ENCODE assay signal across 26 cellular contexts in the genomic region with DNA sequence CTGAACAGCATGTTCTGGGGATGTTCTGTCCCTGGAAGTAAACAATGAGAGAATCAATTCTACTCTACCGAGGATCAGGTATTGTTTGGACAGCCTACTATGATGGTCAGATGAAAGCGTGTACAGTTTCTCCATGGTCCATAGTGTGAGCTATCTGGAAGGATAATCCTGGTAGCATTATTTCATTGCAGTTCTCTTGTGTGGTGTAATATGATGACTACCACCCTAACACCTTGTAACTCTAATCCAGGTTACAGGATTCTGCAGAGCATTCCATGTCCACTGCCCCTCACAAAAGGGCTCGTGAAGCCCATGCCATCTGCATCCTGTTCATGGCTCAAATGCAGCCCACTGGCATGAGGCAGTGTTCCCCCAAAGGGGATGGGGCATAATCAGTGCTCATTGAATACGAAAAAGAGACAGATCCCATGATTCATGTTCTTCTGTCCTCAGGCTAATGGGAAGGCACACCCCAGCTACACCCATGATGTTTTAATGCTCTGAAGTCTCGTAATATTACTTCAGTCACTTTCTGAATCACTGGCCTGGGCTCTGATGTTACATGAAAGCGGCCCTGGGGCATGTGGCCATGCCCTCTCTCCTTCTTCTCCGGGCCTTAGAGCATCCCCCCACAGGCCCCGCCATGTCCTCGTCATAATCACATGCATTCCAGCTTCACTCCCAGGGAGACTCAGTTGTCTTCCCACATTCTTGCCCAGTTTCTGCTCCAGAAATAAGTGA.
DNase-seq lines count a peak whose midpoint lies in the region; ATAC-seq and TF ChIP-seq lines count a peak whose summit lies in the region.
"Had no signal": no experiment of that assay in that cellular context is flagged by ENCODE, and none has a peak within 500 bp of the region (broad histone marks: within the 10 kb centered on the region; RNA-seq: fewer than 3 reads in every experiment).

No MANE protein-coding gene starts in this region.

- H3K4me3 ChIP-seq in breast epithelium (no peak overlapping the region), lower leg skin (ENCODE audit: low read depth, poor library complexity, severe bottlenecking) (no peak overlapping the region)
- H3K4me3 ChIP-seq: BLaER1 treated with 17β-estradiol and CSF1 and Interleukin-3, amounts not matched to agents 10 nM and 100 nM; Peyer's patch had no signal

- TF ChIP-seq POLR2A in breast epithelium (IDR thresholded peaks at IDR 0.05) (no peak), lower leg skin (IDR thresholded peaks at IDR 0.05) (no peak)

- no peaks in the 10 kb centered on the region for H3K27me3 ChIP-seq in breast epithelium
- H3K27me3 ChIP-seq: BLaER1 treated with 17β-estradiol and CSF1 and Interleukin-3, amounts not matched to agents 10 nM and 100 nM; Peyer's patch had no signal

- intact Hi-C loops in MCF 10A (cut with micrococcal nuclease), result no loop called here
- intact Hi-C loops in breast epithelium (cut with DNase I; ENCODE audit: low total_unique reads), result no loop called here
- intact Hi-C loops in lower leg skin (cut with DNase I; ENCODE audit: low total_unique reads), result no loop called here

- no peak overlapping the region for H3K4me3 Mint-ChIP-seq in MCF 10A (ENCODE audit: unreplicated experiment)
- H3K4me3 Mint-ChIP-seq in type B pancreatic cell, result peak overlapping the region; percentile 66
- H3K4me3 Mint-ChIP-seq: CD4-positive, alpha-beta memory T cell; HFFc6 had no signal

- H3K9me3 Mint-ChIP-seq in MCF 10A (ENCODE audit: unreplicated experiment) (no peaks in the 10 kb centered on the region), type B pancreatic cell (peaks cover 4% of the 10 kb centered on the region)
- H3K9me3 Mint-ChIP-seq: HFFc6 had no signal

- BruUV-seq in MCF 10A (replicated peaks; lab: Mats Ljungman, UMichigan), result no TSS peak

- H3K27ac Mint-ChIP-seq in MCF 10A (ENCODE audit: low read depth, unreplicated experiment) (peak overlapping the region; percentile 75), type B pancreatic cell (peak overlapping the region; percentile 61)
- H3K27ac Mint-ChIP-seq: CD4-positive, alpha-beta memory T cell; HFFc6 had no signal

- no peaks in the 10 kb centered on the region for H3K36me3 ChIP-seq in breast epithelium
- H3K36me3 ChIP-seq: BLaER1 treated with 17β-estradiol and CSF1 and Interleukin-3, amounts not matched to agents 10 nM and 100 nM; Peyer's patch had no signal

- POLR2A ChIA-PET in MCF 10A (lab: Yijun Ruan, JAX), result interaction anchor here (0.6 to 3.4 kb wide), 24 partner anchors 7 to 698 kb away, joined by 3 to 46 read pairs (median 5); partner anchors contain the start of gene USPL1

- no peaks in the 10 kb centered on the region for H3K4me1 ChIP-seq in breast epithelium
- H3K4me1 ChIP-seq: Peyer's patch had no signal

- H3K36me3 Mint-ChIP-seq in MCF 10A (ENCODE audit: insufficient read depth, unreplicated experiment), result no peaks in the 10 kb centered on the region
- no peaks in the 10 kb centered on the region for H3K36me3 Mint-ChIP-seq in type B pancreatic cell
- H3K36me3 Mint-ChIP-seq: CD4-positive, alpha-beta memory T cell had no signal

- H3K4me1 Mint-ChIP-seq in MCF 10A (ENCODE audit: insufficient read depth, unreplicated experiment) (peaks cover 39% of the 10 kb centered on the region), type B pancreatic cell (ENCODE audit: unreplicated experiment) (peaks cover 28% of the 10 kb centered on the region)

- H3K27ac ChIP-seq in breast epithelium, result no peak overlapping the region
- H3K27ac ChIP-seq: 22Rv1; BLaER1 treated with 17β-estradiol and CSF1 and Interleukin-3, amounts not matched to agents 10 nM and 100 nM; KMS-11; Peyer's patch had no signal

- peak; percentile 55 for DNase-seq in MCF 10A (ENCODE audit: unreplicated experiment)
- DNase-seq in breast epithelium (ENCODE audit: low spot score in 2 of 2), result no peak
- DNase-seq in lower leg skin (ENCODE audit: low spot score in 2 of 2), result peak; percentile 20 to 52
- DNase-seq in type B pancreatic cell (ENCODE audit: extremely low spot score, unreplicated experiment), result no peak
- no peak for DNase-seq in DMS79 (lab: John Stamatoyannopoulos, UW)
- DNase-seq in NCI-H2107 treated with DMSO at 0.1 percent for 48 hours (lab: John Stamatoyannopoulos, UW; ENCODE audit: unreplicated experiment), result no peak
- DNase-seq: ACHN; Caco-2; CD4-positive, alpha-beta memory T cell; DMS 273 treated with DMSO at 0.1 percent for 48 hours; GDM1; H7; HFFc6; IMR-90; NCI-H1105 treated with DMSO at 0.1 percent for 48 hours; NCI-H2029 treated with DMSO at 0.1 percent for 48 hours; NCI-H2171 treated with DMSO at 0.1 percent for 48 hours; NCI-H446; NCI-H526; Peyer's patch; Right ventricle myocardium superior had no signal

- no peak for TF ChIP-seq CTCF in MCF 10A (IDR thresholded peaks at IDR 0.05; ENCODE audit: unreplicated experiment)
- TF ChIP-seq CTCF in breast epithelium (IDR thresholded peaks at IDR 0.05), result no peak
- no peak for TF ChIP-seq CTCF in lower leg skin (IDR thresholded peaks at IDR 0.05)
- TF ChIP-seq CTCF in type B pancreatic cell (conservative IDR thresholded peaks at IDR 0.05), result no peak

- peak; percentile 89 for ATAC-seq in esophagus mucosa
- ATAC-seq in GM18870 (IDR thresholded peaks at IDR 0.05; ENCODE audit: unreplicated experiment), result no peak

- CTCF ChIA-PET in MCF 10A (lab: Yijun Ruan, JAX), result interaction anchor here (0.7 to 0.8 kb wide), 2 partner anchors 17 to 49 kb away, joined by 3 to 5 read pairs; no protein-coding TSS in a partner anchor

- H3K27me3 Mint-ChIP-seq in MCF 10A (ENCODE audit: insufficient read depth, unreplicated experiment) (no peaks in the 10 kb centered on the region), type B pancreatic cell (peaks cover 45% of the 10 kb centered on the region)

- H3K9me3 ChIP-seq in breast epithelium, result no peaks in the 10 kb centered on the region
- H3K9me3 ChIP-seq: BLaER1 treated with 17β-estradiol and CSF1 and Interleukin-3, amounts not matched to agents 10 nM and 100 nM; Caco-2; Peyer's patch had no signal

- WGBS in lower leg skin, 2 donors, result 61 to 63% methylated on average over 9 of the region's 9 CpGs

Comparison
In these comparisons a context has a peak if more than half of its experiments do, and no peak if none do; other contexts are left out.
1. DNase-seq: peak in MCF 10A (single experiment) and lower leg skin (2 of 2); none in breast epithelium (0 of 2), type B pancreatic cell (single experiment), DMS79 (single experiment) and NCI-H2107 treated with DMSO at 0.1 percent for 48 hours (single experiment).